ENCODE assay signal across 15 cellular contexts in genomic region chr5:14400611-14401010, GRCh38.
"Had no signal": no experiment of that assay in that cellular context is flagged by ENCODE, and none has a peak within 500 bp of the region (broad histone marks: within the 10 kb centered on the region; RNA-seq: fewer than 3 reads in every experiment).

No MANE protein-coding gene starts in this region.

- DNase-seq: activated CD4-positive, alpha-beta T cell treated with anti-CD3 and anti-CD28 coated beads, Interleukin-2, amount 10 ng/mL, durations not matched to agents 24 days and 14 days; activated naive CD4-positive, alpha-beta T cell treated with anti-CD3 and anti-CD28 coated beads, Interleukin-2, amount 10 ng/mL, durations not matched to agents 7 days and 5 days; effector memory CD8-positive, alpha-beta T cell; lower lobe of right lung; midbrain; naive B cell; occipital lobe; psoas muscle; stimulated activated CD4-positive, alpha-beta T cell treated with anti-CD3 and anti-CD28 coated beads, Interleukin-15, amount 100 ng/mL, for 24 hours; stimulated activated CD4-positive, alpha-beta T cell treated with anti-CD3 and anti-CD28 coated beads, Interleukin-4, amount 100 ng/mL, for 24 hours; stimulated activated naive CD8-positive, alpha-beta T cell treated with anti-CD3 and anti-CD28 coated beads, Interleukin-15, amount 100 ng/mL, for 72 hours; uterus had no signal

- H3K27me3 ChIP-seq: hepatocyte, uterus had no signal

- H3K27ac ChIP-seq: hepatocyte, lower lobe of right lung, psoas muscle, uterus had no signal

- H3K27me3 Mint-ChIP-seq: activated CD4-positive, alpha-beta T cell treated with anti-CD3 and anti-CD28 coated beads, Interleukin-2, amount 10 ng/mL, durations not matched to agents 24 days and 14 days; central memory CD8-positive, alpha-beta T cell; effector memory CD8-positive, alpha-beta T cell; naive B cell; stimulated activated naive CD8-positive, alpha-beta T cell treated with anti-CD3 and anti-CD28 coated beads, Interleukin-15, amount 100 ng/mL, for 72 hours had no signal

- ATAC-seq: effector memory CD8-positive, alpha-beta T cell; lower lobe of right lung had no signal

- H3K4me3 Mint-ChIP-seq: activated CD4-positive, alpha-beta T cell treated with anti-CD3 and anti-CD28 coated beads, Interleukin-2, amount 10 ng/mL, durations not matched to agents 24 days and 14 days; activated naive CD4-positive, alpha-beta T cell treated with anti-CD3 and anti-CD28 coated beads, Interleukin-2, amount 10 ng/mL, durations not matched to agents 7 days and 5 days; central memory CD8-positive, alpha-beta T cell; effector memory CD8-positive, alpha-beta T cell had no signal

- H3K36me3 ChIP-seq: uterus had no signal

- H3K4me3 ChIP-seq: hepatocyte, lower lobe of right lung, psoas muscle, uterus had no signal

- H3K27ac Mint-ChIP-seq: activated CD4-positive, alpha-beta T cell treated with anti-CD3 and anti-CD28 coated beads, Interleukin-2, amount 10 ng/mL, durations not matched to agents 24 days and 14 days; activated naive CD4-positive, alpha-beta T cell treated with anti-CD3 and anti-CD28 coated beads, Interleukin-2, amount 10 ng/mL, durations not matched to agents 7 days and 5 days; activated T-helper 2 cell treated with anti-CD3 and anti-CD28 coated beads, Interferon-gamma antibody, Interleukin-2, Interleukin-4, amounts not matched to agents 10 μg/mL and 5 μg/mL and 100 μg/mL, durations not matched to agents 14 hours and 24 hours and 36 hours had no signal

- H3K9me3 ChIP-seq: lower lobe of right lung, psoas muscle, uterus had no signal

- H3K4me2 ChIP-seq: hepatocyte had no signal

- H2AFZ ChIP-seq: hepatocyte had no signal

- H3K4me1 ChIP-seq: psoas muscle, uterus had no signal
